Comparison of ENCODE assay signal across 7 cellular contexts in genomic region chr3:100272797-100273611, GRCh38. TPM values are rescaled to one million over a fixed set of nuclear protein-coding genes. Genes with fewer than 3 reads are reported as not detected.
DNase-seq lines count a peak whose midpoint lies in the region; ATAC-seq, FAIRE-seq and TF ChIP-seq lines count a peak whose summit lies in the region.
"Not testable (repeated sequence)": the region's sequence is repeated elsewhere in the genome, so short reads cannot be mapped to it uniquely, and the experiment has no call there.

No MANE protein-coding gene starts in this region.

- H3K4ac ChIP-seq in mesendoderm (ENCODE audit: low read depth, low read length), result not testable (repeated sequence)

- not testable (repeated sequence) for TF ChIP-seq CTCF in WTC11 (IDR thresholded peaks at IDR 0.05); K562 (IDR thresholded peaks at IDR 0.05 in 2 of 3, conservative IDR thresholded peaks at IDR 0.05 in 1 of 3; ENCODE audit: insufficient read depth in 2 of 3, low read depth in 1 of 3, low read length in 3 of 3); progenitor cell of endocrine pancreas (IDR thresholded peaks at IDR 0.05; ENCODE audit: unreplicated experiment)

- H4K5ac ChIP-seq in mesendoderm (ENCODE audit: low read length), result not testable (repeated sequence)

- not testable (repeated sequence) for H3K4me3 ChIP-seq in HAP-1; K562; mesendoderm (ENCODE audit: low read length)

- H4K20me1 ChIP-seq in K562 (replicated peaks; ENCODE audit: control insufficient read depth, insufficient read depth, low read length), result peaks cover 26% of the 10 kb centered on the region

- intact Hi-C loops in K562 (cut with micrococcal nuclease), result not testable (repeated sequence)

- not testable (repeated sequence) for H2BK120ac ChIP-seq in mesendoderm (ENCODE audit: low read depth, low read length)

- not testable (repeated sequence) for H3K27me3 ChIP-seq in HAP-1 (ENCODE audit: low read depth); K562 (ENCODE audit: control insufficient read depth in 2 of 2, insufficient read depth in 2 of 2, low read length in 2 of 2); mesendoderm (ENCODE audit: insufficient read depth, low read length, poor library complexity)

- TF ChIP-seq POLR2A in K562 (conservative IDR thresholded peaks at IDR 0.05), result not testable (repeated sequence)

- 13% methylated on average over 9 of the region's 13 CpGs for WGBS in K562 (ENCODE audit: insufficient coverage, low coverage, missing lambda C conversion rate)
- no CpG with 5 or more reads among the region's 13 CpGs for WGBS in mesendoderm (ENCODE audit: extremely low coverage, insufficient coverage, low lambda C conversion rate)

- DNase-seq in HAP-1 (ENCODE audit: low spot score in 2 of 2) (peak; percentile 49 to 67), NCI-H524 treated with DMSO at 0.1 percent for 48 hours (lab: John Stamatoyannopoulos, UW) (peak; percentile 82), mesendoderm (peak; percentile 37)
- not testable (repeated sequence) for DNase-seq in WTC11 (ENCODE audit: low spot score); K562 (ENCODE audit: extremely low read depth in 1 of 4, low spot score in 3 of 4); progenitor cell of endocrine pancreas (ENCODE audit: low spot score, unreplicated experiment); stimulated activated naive B cell treated with anti-CD40 and anti-IgM and Interleukin-4, amounts not matched to agents 10 μg/mL and 1 μg/mL and 100 μg/mL, for 72 hours

- H3K27ac ChIP-seq in K562 (ENCODE audit: extremely low read depth, low read depth, low read length), result peak overlapping the region; percentile 40; the same call in 1 of the 3 replicates
- not testable (repeated sequence) for H3K27ac ChIP-seq in mesendoderm (ENCODE audit: low read depth, low read length)

- TF ChIP-seq EP300 in K562 (IDR thresholded peaks at IDR 0.05; ENCODE audit: low read length), result not testable (repeated sequence)

- H3K79me2 ChIP-seq in K562 (ENCODE audit: control insufficient read depth, insufficient read depth, low read length), result peaks cover 93% of the 10 kb centered on the region
- not testable (repeated sequence) for H3K79me2 ChIP-seq in mesendoderm (ENCODE audit: control insufficient read depth, insufficient read depth, low read length)

- H3K18ac ChIP-seq in mesendoderm (ENCODE audit: low read length), result not testable (repeated sequence)

- not testable (repeated sequence) for FAIRE-seq in K562 (lab: Jason Lieb, UNC)

- H2AFZ ChIP-seq in K562 (ENCODE audit: low read depth, low read length), result not testable (repeated sequence)

- H3K79me1 ChIP-seq in mesendoderm (ENCODE audit: low read length), result not testable (repeated sequence)

- POLR2A ChIA-PET in WTC11 (lab: Charles Lee); K562 (lab: Yijun Ruan, JAX): not testable (repeated sequence)

- H3K9ac ChIP-seq in K562 (ENCODE audit: insufficient read depth in 1 of 2, low read depth in 2 of 2, low read length in 2 of 2); mesendoderm (ENCODE audit: low read length): not testable (repeated sequence)

- H3K4me3 Mint-ChIP-seq in WTC11 (0 out of 2 replicates have a peak overlapping the region, but pooled peaks have one; percentile 8), progenitor cell of endocrine pancreas (ENCODE audit: low read depth) (peak overlapping the region; percentile 34)
- not testable (repeated sequence) for H3K4me3 Mint-ChIP-seq in stimulated activated naive B cell treated with anti-CD40 and anti-IgM and Interleukin-4, amounts not matched to agents 10 μg/mL and 1 μg/mL and 100 μg/mL, for 72 hours

- not testable (repeated sequence) for H3K9me3 ChIP-seq in HAP-1; K562 (replicated peaks; ENCODE audit: control insufficient read depth, insufficient read depth, low read depth, low read length)

- not testable (repeated sequence) for H3K36me3 ChIP-seq in HAP-1 (replicated peaks); K562 (ENCODE audit: control insufficient read depth, insufficient read depth, low read length); mesendoderm (ENCODE audit: control insufficient read depth, insufficient read depth, low read length)

- H3K9me3 Mint-ChIP-seq in WTC11; progenitor cell of endocrine pancreas (ENCODE audit: low read depth); stimulated activated naive B cell treated with anti-CD40 and anti-IgM and Interleukin-4, amounts not matched to agents 10 μg/mL and 1 μg/mL and 100 μg/mL, for 72 hours: not testable (repeated sequence)

- BruUV-seq in K562 (replicated peaks; lab: Mats Ljungman, UMichigan), result not testable (repeated sequence)

- not testable (repeated sequence) for H3K9me1 ChIP-seq in K562 (ENCODE audit: control insufficient read depth, insufficient read depth, low read length)

- CTCF ChIA-PET in WTC11 (lab: Charles Lee); K562 (lab: Yijun Ruan, JAX; ENCODE audit: low intra/inter-chr PET ratio): not testable (repeated sequence)

- not testable (repeated sequence) for H2BK5ac ChIP-seq in mesendoderm (ENCODE audit: low read length)

- H3K4me1 ChIP-seq in HAP-1 (peaks cover 58% of the 10 kb centered on the region), K562 (replicated peaks in 1 of 2; ENCODE audit: control insufficient read depth in 2 of 2, insufficient read depth in 2 of 2, low read length in 2 of 2) (peaks cover 0 to 44% of the 10 kb centered on the region in 2 experiments; a peak in 2 of 5 replicates)
- not testable (repeated sequence) for H3K4me1 ChIP-seq in mesendoderm (ENCODE audit: control insufficient read depth, low read depth, low read length)

- H3K27ac Mint-ChIP-seq in WTC11 (peak overlapping the region; percentile 89), progenitor cell of endocrine pancreas (peak overlapping the region; percentile 86)
- H3K27ac Mint-ChIP-seq in stimulated activated naive B cell treated with anti-CD40 and anti-IgM and Interleukin-4, amounts not matched to agents 10 μg/mL and 1 μg/mL and 100 μg/mL, for 72 hours, result peak overlapping the region; percentile 43

- peaks cover 67% of the 10 kb centered on the region for H3K4me1 Mint-ChIP-seq in WTC11
- H3K4me1 Mint-ChIP-seq in progenitor cell of endocrine pancreas (ENCODE audit: low read depth), result peaks cover 44% of the 10 kb centered on the region
- H3K4me1 Mint-ChIP-seq in stimulated activated naive B cell treated with anti-CD40 and anti-IgM and Interleukin-4, amounts not matched to agents 10 μg/mL and 1 μg/mL and 100 μg/mL, for 72 hours, result peaks cover 24 to 42% of the 10 kb centered on the region in 2 donors

- not testable (repeated sequence) for H3K56ac ChIP-seq in mesendoderm (ENCODE audit: low read length)

- TF ChIP-seq RAD21 in K562 (CRISPR knock-in tag; conservative IDR thresholded peaks at IDR 0.05 in 1 of 2, IDR thresholded peaks at IDR 0.05 in 1 of 2), result not testable (repeated sequence)

- H3K27me3 Mint-ChIP-seq in WTC11 (ENCODE audit: low read depth); progenitor cell of endocrine pancreas; stimulated activated naive B cell treated with anti-CD40 and anti-IgM and Interleukin-4, amounts not matched to agents 10 μg/mL and 1 μg/mL and 100 μg/mL, for 72 hours: not testable (repeated sequence)

- H3K36me3 Mint-ChIP-seq in WTC11; progenitor cell of endocrine pancreas (ENCODE audit: insufficient read depth); stimulated activated naive B cell treated with anti-CD40 and anti-IgM and Interleukin-4, amounts not matched to agents 10 μg/mL and 1 μg/mL and 100 μg/mL, for 72 hours: not testable (repeated sequence)

- H3K23ac ChIP-seq in mesendoderm (ENCODE audit: low read length), result not testable (repeated sequence)

- not testable (repeated sequence) for H2BK15ac ChIP-seq in mesendoderm (replicated peaks; ENCODE audit: low read depth)

- in situ Hi-C loops in HAP-1 (cut with MboI; ENCODE audit: low sequenced_read_pairs); K562 (cut with MboI): not testable (repeated sequence)

- peak overlapping the region; percentile 29; the same call in 1 of the 2 replicates for H3K4me2 ChIP-seq in K562 (ENCODE audit: insufficient read depth, low read length)
- not testable (repeated sequence) for H3K4me2 ChIP-seq in mesendoderm (ENCODE audit: low read length)

- not testable (repeated sequence) for H4K8ac ChIP-seq in mesendoderm (ENCODE audit: low read depth, low read length)

- ATAC-seq in WTC11; K562; stimulated activated naive B cell treated with anti-CD40 and anti-IgM and Interleukin-4, amounts not matched to agents 10 μg/mL and 1 μg/mL and 100 μg/mL, for 72 hours (replicated peaks): not testable (repeated sequence)

- H2AK5ac ChIP-seq in mesendoderm (ENCODE audit: low read length), result not testable (repeated sequence)

TF ChIP-seq in K562, 482 proteins besides CTCF, POLR2A, EP300 and RAD21 (continues in another document):
- peak; percentile 67 for TF ChIP-seq NFIC (IDR thresholded peaks at IDR 0.05)

RNA-seq across cellular contexts. Expression of gene TBC1D23, which starts 12.2 kb away (rescaled TPM):
- total RNA-seq in WTC11 (2021) (45.0 to 73.6 TPM (median 46.3 TPM) in 3 replicates), K562 (2014; rRNA removed) (26.7 and 28.0 TPM in 2 replicates), K562 (2014; rRNA removed; fragmentation: Illumina TruSeq; extraction: Trizol) (48.7 and 56.5 TPM in 2 replicates), K562 (2015; rRNA removed; fragmentation: Illumina TruSeq; extraction: Trizol) (32.0 and 35.2 TPM in 2 replicates), K562 (2021) (42.8 and 48.2 TPM in 2 replicates), progenitor cell of endocrine pancreas (44.6 and 48.8 TPM in 2 replicates)
- total RNA-seq in K562 (2011; cell fraction: chromatin; rRNA removed; ENCODE audit: low replicate concordance), result 86.1 and 137 TPM in 2 replicates
- total RNA-seq in K562 (2011; cell fraction: nucleolus; rRNA removed), result 23.0 and 30.1 TPM in 2 replicates
- total RNA-seq in K562 (2011; cell fraction: nucleoplasm; rRNA removed), result 48.8 and 56.6 TPM in 2 replicates
- polyA plus RNA-seq in K562 (2011; rRNA removed) (75.2 and 85.8 TPM in 2 replicates), K562 (2014; fragmentation: Illumina TruSeq; extraction: Trizol) (24.4 and 29.0 TPM in 2 replicates), K562 (2014; fragmentation: Nextera tagmentation; extraction: Ambion mirVana) (10 to 100 TPM; 43.7 to 49.3 TPM), K562 (2014; rRNA removed) (23.4 and 25.8 TPM in 2 replicates)
- 13.5 and 23.4 TPM in 2 replicates for polyA plus RNA-seq in K562 (2011; cell fraction: cytosol; rRNA removed)
- polyA plus RNA-seq in K562 (2011; cell fraction: nucleus; rRNA removed), result 27.0 and 42.7 TPM in 2 replicates
- 20.5 and 23.1 TPM in 2 replicates for polyA plus RNA-seq in K562 (2012)
- polyA minus RNA-seq in K562 (2011; rRNA and poly(A)+ RNA removed), result 104 and 139 TPM in 2 replicates
- 35.6 and 41.3 TPM in 2 replicates for polyA minus RNA-seq in K562 (2011; cell fraction: cytosol; rRNA and poly(A)+ RNA removed)
- polyA minus RNA-seq in K562 (2011; cell fraction: nucleus; rRNA and poly(A)+ RNA removed), result 27.5 and 53.5 TPM in 2 replicates
- polyA plus RNA-seq in mesendoderm (2013, experiment 1 of 2), result 15.2 TPM
- polyA plus RNA-seq in mesendoderm (2013, experiment 2 of 2), result 15.3 TPM
